6 cellular contexts compared by ENCODE assay signal in the genomic region with DNA sequence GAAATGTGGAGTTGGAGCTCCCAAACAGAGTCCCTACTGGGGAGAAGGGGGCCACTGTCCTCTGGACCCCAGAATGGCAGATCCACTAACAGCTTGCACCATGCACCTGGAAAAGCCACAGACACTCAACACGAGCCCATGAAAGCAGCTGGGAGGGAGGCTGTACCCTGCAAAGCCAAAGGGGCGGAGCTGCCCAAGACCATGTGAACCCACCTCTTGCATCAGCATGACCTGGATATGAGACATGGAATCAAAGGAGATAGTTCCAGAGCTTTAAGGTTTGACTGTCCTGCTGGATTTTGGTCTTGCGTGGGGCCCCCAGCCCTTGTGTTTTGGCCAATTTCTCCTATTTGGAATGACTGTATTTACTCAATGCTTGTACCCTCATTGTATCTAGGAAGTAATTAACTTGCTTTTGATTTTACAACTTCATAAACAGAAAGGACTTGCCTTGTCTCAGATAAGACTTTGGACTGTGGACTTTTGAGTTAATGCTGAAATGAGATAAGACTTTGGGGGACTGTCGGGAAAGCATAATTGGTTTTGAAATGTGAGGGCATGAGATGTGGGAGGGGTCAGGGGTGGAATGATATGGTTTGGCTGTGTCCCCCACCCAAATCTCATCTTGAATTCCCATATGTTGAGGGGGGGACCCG. TPM values are rescaled to one million over a fixed set of nuclear protein-coding genes. Genes with fewer than 3 reads are reported as not detected.
DNase-seq lines count a peak whose midpoint lies in the region; ATAC-seq and TF ChIP-seq lines count a peak whose summit lies in the region.
"Not testable (repeated sequence)": the region's sequence is repeated elsewhere in the genome, so short reads cannot be mapped to it uniquely, and the experiment has no call there.

No MANE protein-coding gene starts in this region.

- intact Hi-C loops in colonic mucosa (cut with DNase I) (loop anchor here (10.0 kb wide), 1 partner anchor 48 kb away; no protein-coding TSS in a partner anchor), transverse colon (cut with DNase I; ENCODE audit: low total_unique reads) (loop anchor here (10.0 kb wide), 1 partner anchor 58 kb away; no protein-coding TSS in a partner anchor)
- intact Hi-C loops in left colon (cut with DNase I, micrococcal nuclease); mucosa of descending colon (cut with DNase I, micrococcal nuclease): not testable (repeated sequence)

- not testable (repeated sequence) for H3K4me3 ChIP-seq in colonic mucosa; liver (ENCODE audit: low read depth in 1 of 3, low read length in 3 of 3); mucosa of descending colon; transverse colon

- in situ Hi-C loops in transverse colon (cut with MboI; ENCODE audit: low pct_ligation_motif_present in 1 of 4, low pct_unique_long_range_greater_than_20kb in 1 of 4, low sequenced_read_pairs in 3 of 4) = not testable (repeated sequence)

- not testable (repeated sequence) for TF ChIP-seq EP300 in transverse colon (IDR thresholded peaks at IDR 0.05; ENCODE audit: low read depth)

- not testable (repeated sequence) for TF ChIP-seq CTCF in colonic mucosa (IDR thresholded peaks at IDR 0.05); liver (IDR thresholded peaks at IDR 0.05; ENCODE audit: low read depth, low read length, missing input control); mucosa of descending colon (IDR thresholded peaks at IDR 0.05); transverse colon (IDR thresholded peaks at IDR 0.05)

- not testable (repeated sequence) for H3K9ac ChIP-seq in colonic mucosa (ENCODE audit: low read depth in 2 of 2, low read length in 2 of 2); liver (ENCODE audit: low read depth in 1 of 2, low read length in 2 of 2)

- H3K4me1 ChIP-seq in colonic mucosa = not testable (repeated sequence)
- H3K4me1 ChIP-seq in liver (ENCODE audit: control insufficient read depth in 4 of 4, insufficient read depth in 4 of 4, low read length in 3 of 4) (peaks cover 8 to 34% (median 13%) of the 10 kb centered on the region in 4 donors), mucosa of descending colon (ENCODE audit: low read depth) (peaks cover 38% of the 10 kb centered on the region), transverse colon (peaks cover 8 to 64% (median 37%) of the 10 kb centered on the region in 4 donors)

- DNase-seq in OCI-M1 (lab: John Stamatoyannopoulos, UW) (peak; percentile 50), colonic mucosa (peak; percentile 46), left colon (peak; percentile 45 to 48), mucosa of descending colon (peak; percentile 51 to 65 (median 51)), transverse colon (peak; percentile 23)

- not testable (repeated sequence) for H3K36me3 ChIP-seq in colonic mucosa; liver (ENCODE audit: control insufficient read depth in 4 of 4, insufficient read depth in 3 of 4, low read depth in 1 of 4, low read length in 3 of 4); mucosa of descending colon (ENCODE audit: low read depth); transverse colon

- TF ChIP-seq RAD21 in liver (IDR thresholded peaks at IDR 0.05) = peak in 1 of 2 donors; percentile 14

- peak overlapping the region; percentile 76 for H3K27ac ChIP-seq in colonic mucosa
- H3K27ac ChIP-seq in liver (ENCODE audit: low read depth in 1 of 2, low read length in 2 of 2) = peak overlapping the region; percentile 13 to 48
- peak overlapping the region; percentile 67 to 83 (median 74) for H3K27ac ChIP-seq in transverse colon

- 50% methylated on average over 5 of the region's 5 CpGs for WGBS in liver
- WGBS in transverse colon (ENCODE audit: low coverage in 1 of 2), 2 donors = 29 to 55% methylated on average over 1 to 5 of the region's 5 CpGs

- TF ChIP-seq POLR2A in transverse colon (IDR thresholded peaks at IDR 0.05) = not testable (repeated sequence)

- H3K9me3 ChIP-seq in colonic mucosa; liver (ENCODE audit: control insufficient read depth in 4 of 4, low read length in 3 of 4); mucosa of descending colon; transverse colon: not testable (repeated sequence)

- ATAC-seq in left colon (peak; percentile 69), mucosa of descending colon (peak; percentile 70)

- not testable (repeated sequence) for H3K27me3 ChIP-seq in colonic mucosa; liver (ENCODE audit: control insufficient read depth in 4 of 4, insufficient read depth in 4 of 4, low read length in 3 of 4); transverse colon

TF ChIP-seq in liver, 16 proteins besides CTCF, POLR2A, EP300 and RAD21:
- TF ChIP-seq HNF4G (IDR thresholded peaks at IDR 0.05) = peak; percentile 92
- TF ChIP-seq, protein P1, sequence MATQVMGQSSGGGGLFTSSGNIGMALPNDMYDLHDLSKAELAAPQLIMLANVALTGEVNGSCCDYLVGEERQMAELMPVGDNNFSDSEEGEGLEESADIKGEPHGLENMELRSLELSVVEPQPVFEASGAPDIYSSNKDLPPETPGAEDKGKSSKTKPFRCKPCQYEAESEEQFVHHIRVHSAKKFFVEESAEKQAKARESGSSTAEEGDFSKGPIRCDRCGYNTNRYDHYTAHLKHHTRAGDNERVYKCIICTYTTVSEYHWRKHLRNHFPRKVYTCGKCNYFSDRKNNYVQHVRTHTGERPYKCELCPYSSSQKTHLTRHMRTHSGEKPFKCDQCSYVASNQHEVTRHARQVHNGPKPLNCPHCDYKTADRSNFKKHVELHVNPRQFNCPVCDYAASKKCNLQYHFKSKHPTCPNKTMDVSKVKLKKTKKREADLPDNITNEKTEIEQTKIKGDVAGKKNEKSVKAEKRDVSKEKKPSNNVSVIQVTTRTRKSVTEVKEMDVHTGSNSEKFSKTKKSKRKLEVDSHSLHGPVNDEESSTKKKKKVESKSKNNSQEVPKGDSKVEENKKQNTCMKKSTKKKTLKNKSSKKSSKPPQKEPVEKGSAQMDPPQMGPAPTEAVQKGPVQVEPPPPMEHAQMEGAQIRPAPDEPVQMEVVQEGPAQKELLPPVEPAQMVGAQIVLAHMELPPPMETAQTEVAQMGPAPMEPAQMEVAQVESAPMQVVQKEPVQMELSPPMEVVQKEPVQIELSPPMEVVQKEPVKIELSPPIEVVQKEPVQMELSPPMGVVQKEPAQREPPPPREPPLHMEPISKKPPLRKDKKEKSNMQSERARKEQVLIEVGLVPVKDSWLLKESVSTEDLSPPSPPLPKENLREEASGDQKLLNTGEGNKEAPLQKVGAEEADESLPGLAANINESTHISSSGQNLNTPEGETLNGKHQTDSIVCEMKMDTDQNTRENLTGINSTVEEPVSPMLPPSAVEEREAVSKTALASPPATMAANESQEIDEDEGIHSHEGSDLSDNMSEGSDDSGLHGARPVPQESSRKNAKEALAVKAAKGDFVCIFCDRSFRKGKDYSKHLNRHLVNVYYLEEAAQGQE (IDR thresholded peaks at IDR 0.05) = peak; percentile 16
- peak; percentile 34 to 62 for TF ChIP-seq JUND (IDR thresholded peaks at IDR 0.05)
- peak; percentile 52 to 69 for TF ChIP-seq RXRA (IDR thresholded peaks at IDR 0.05)
- TF ChIP-seq YY1 (IDR thresholded peaks at IDR 0.05) = peak; percentile 36
- TF ChIP-seq NR2F2 (IDR thresholded peaks at IDR 0.05) = peak; percentile 14
- TF ChIP-seq HNF4A (conservative IDR thresholded peaks at IDR 0.05) = peak; percentile 91 to 97
- TF ChIP-seq SP1 (IDR thresholded peaks at IDR 0.05) = peak; percentile 90
- TF ChIP-seq, protein P2, sequence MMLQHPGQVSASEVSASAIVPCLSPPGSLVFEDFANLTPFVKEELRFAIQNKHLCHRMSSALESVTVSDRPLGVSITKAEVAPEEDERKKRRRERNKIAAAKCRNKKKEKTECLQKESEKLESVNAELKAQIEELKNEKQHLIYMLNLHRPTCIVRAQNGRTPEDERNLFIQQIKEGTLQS (IDR thresholded peaks at IDR 0.05) = peak; percentile 89

RNA-seq across cellular contexts. Expression of a gene that starts 39.2 kb away (rescaled TPM):
- total RNA-seq in colonic mucosa (10 to 100 TPM; 73.8 to 79.4 TPM), left colon (10 to 100 TPM; 95.4 to 97.6 TPM), liver (10 to 100 TPM; 17.9 to 47.9 TPM), mucosa of descending colon (100 to 1,000 TPM in 1 of 3 donors, 10 to 100 TPM in 2; 60.8 to 102 (median 80.4) TPM), transverse colon (100 to 1,000 TPM in 2 of 4 donors, 10 to 100 TPM in 2; 87.2 to 120 (median 101) TPM)
- polyA plus RNA-seq in liver = 10 to 100 TPM; 22.5 to 43.0 TPM
